Comparison of ENCODE assay signal across 8 cellular contexts in genomic region chr17:80760501-80760900, GRCh38.
A peak's percentile ranks its signal among the peaks of the same experiment; 100 is the strongest.
DNase-seq lines count a peak whose midpoint lies in the region; ATAC-seq and TF ChIP-seq lines count a peak whose summit lies in the region.

No MANE protein-coding gene starts in this region.

- H3K4me1 ChIP-seq in testis: no peaks in the 10 kb centered on the region

- ATAC-seq in HG03378 (IDR thresholded peaks at IDR 0.05; ENCODE audit: unreplicated experiment): no peak
- no peak for ATAC-seq in GM21423 (IDR thresholded peaks at IDR 0.05; ENCODE audit: unreplicated experiment)

- DNase-seq in COR-L47 (lab: John Stamatoyannopoulos, UW) (peak; percentile 72), MV-4-11 (lab: John Stamatoyannopoulos, UW) (peak; percentile 30), RWPE1 (ENCODE audit: low spot score) (peak; percentile 51), islet precursor cell (peak; percentile 57), testis (no peak), GM19240 (ENCODE audit: insufficient read length, low spot score) (no peak)

- TF ChIP-seq CTCF in RWPE1 (conservative IDR thresholded peaks at IDR 0.05; ENCODE audit: low read depth): no peak
- TF ChIP-seq CTCF in testis (IDR thresholded peaks at IDR 0.05): no peak

- TF ChIP-seq POLR2A in testis (IDR thresholded peaks at IDR 0.05): no peak

- intact Hi-C loops in testis (cut with DNase I; ENCODE audit: low total_unique reads): no loop called here

- POLR2A ChIA-PET in RWPE1 (lab: Yijun Ruan, JAX; ENCODE audit: low non-redundant PET): no interaction called here

- no peaks in the 10 kb centered on the region for H3K27me3 ChIP-seq in testis

- CTCF ChIA-PET in RWPE1 (lab: Yijun Ruan, JAX): no interaction called here

- H3K36me3 ChIP-seq in testis (ENCODE audit: low read depth, missing control alignments): no peaks in the 10 kb centered on the region

- no peak overlapping the region for H3K4me3 ChIP-seq in testis

- no peaks in the 10 kb centered on the region for H3K9me3 ChIP-seq in testis

- 81 to 92% methylated on average over 11 to 12 of the region's 12 CpGs for WGBS in testis, 2 donors

- H3K27ac ChIP-seq in RWPE1 (peak overlapping the region; percentile 94), testis (no peak overlapping the region)

Comparison
In these comparisons a context has a peak if more than half of its experiments do, and no peak if none do; other contexts are left out.
1. DNase-seq: peak in COR-L47 (single experiment), MV-4-11 (single experiment), RWPE1 (single experiment) and islet precursor cell (single experiment); none in testis (single experiment) and GM19240 (single experiment).